ENCODE assay signal across 1 cellular context in the genomic region with DNA sequence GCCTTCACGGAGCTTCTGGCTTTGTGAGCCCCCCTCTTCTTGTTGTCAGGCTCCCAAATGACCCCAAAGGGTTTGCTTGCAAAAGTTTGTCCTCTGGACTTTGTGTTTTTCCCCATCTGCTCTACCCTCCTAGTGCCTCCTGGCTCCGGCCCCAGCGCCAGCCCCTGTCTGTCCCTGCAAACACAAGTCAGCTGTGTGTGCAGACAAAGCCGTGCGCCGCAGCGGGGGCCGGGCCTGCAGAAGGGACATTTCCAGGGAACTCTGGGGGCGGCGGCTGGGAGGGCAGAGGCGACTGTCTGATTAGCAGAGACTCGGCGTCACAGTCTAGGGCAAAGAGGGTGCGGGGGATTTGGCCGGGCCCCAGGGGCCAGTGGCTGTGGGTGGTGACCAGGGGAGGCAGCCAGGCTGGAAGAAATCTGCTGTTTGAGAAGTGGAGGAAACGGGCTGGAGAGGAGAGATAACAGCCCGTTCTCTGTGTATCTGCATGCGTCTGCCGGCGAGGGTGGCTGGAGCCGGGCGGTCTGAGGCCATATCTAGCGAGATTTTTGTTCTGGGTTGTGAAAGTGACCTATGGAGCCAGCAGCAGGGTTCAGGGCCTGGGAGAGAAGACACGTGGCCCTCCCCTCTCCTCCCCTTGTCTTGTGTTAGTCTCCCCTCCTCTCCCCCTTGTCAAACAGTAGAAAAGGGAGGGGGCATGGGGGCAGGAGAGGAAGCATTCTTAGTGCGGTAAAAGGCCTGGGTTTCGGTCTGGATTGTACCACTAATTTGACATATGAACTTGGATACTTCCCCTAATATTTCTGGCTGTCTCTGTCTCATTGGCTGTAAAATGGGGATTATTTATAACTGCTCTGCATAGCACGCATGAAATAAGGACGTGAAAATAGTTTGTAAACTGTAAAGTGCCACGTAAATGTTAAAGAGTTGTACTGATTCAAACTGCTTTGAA.
TF ChIP-seq lines count a peak whose summit lies in the region.

No MANE protein-coding gene starts in this region.

TF ChIP-seq in K562, 482 proteins besides CTCF, POLR2A, EP300 and RAD21 (continued from another document and continues in another):
- TF ChIP-seq, protein P1, sequence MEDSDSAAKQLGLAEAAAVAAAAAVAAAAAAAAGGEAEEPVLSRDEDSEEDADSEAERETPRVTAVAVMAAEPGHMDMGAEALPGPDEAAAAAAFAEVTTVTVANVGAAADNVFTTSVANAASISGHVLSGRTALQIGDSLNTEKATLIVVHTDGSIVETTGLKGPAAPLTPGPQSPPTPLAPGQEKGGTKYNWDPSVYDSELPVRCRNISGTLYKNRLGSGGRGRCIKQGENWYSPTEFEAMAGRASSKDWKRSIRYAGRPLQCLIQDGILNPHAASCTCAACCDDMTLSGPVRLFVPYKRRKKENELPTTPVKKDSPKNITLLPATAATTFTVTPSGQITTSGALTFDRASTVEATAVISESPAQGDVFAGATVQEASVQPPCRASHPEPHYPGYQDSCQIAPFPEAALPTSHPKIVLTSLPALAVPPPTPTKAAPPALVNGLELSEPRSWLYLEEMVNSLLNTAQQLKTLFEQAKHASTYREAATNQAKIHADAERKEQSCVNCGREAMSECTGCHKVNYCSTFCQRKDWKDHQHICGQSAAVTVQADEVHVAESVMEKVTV (CRISPR knock-in tag; IDR thresholded peaks at IDR 0.05) = 0 out of 2 replicates have a peak, but pooled peaks have one; percentile 14
- TF ChIP-seq ZNF717 (CRISPR knock-in tag; IDR thresholded peaks at IDR 0.05) = no peak
- TF ChIP-seq SIN3B (IDR thresholded peaks at IDR 0.05; ENCODE audit: low read depth) = no peak
- TF ChIP-seq RFX7 (CRISPR knock-in tag; IDR thresholded peaks at IDR 0.05) = no peak
- TF ChIP-seq, protein P2, sequence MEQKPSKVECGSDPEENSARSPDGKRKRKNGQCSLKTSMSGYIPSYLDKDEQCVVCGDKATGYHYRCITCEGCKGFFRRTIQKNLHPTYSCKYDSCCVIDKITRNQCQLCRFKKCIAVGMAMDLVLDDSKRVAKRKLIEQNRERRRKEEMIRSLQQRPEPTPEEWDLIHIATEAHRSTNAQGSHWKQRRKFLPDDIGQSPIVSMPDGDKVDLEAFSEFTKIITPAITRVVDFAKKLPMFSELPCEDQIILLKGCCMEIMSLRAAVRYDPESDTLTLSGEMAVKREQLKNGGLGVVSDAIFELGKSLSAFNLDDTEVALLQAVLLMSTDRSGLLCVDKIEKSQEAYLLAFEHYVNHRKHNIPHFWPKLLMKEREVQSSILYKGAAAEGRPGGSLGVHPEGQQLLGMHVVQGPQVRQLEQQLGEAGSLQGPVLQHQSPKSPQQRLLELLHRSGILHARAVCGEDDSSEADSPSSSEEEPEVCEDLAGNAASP (IDR thresholded peaks at IDR 0.05) = no peak
- TF ChIP-seq CEBPB (tag; IDR thresholded peaks at IDR 0.05) = peak; percentile 82
- no peak for TF ChIP-seq KLF1 (tag; IDR thresholded peaks at IDR 0.05)
- TF ChIP-seq TEAD2 (tag; IDR thresholded peaks at IDR 0.05) = no peak
- no peak for TF ChIP-seq SRSF9 (IDR thresholded peaks at IDR 0.05; ENCODE audit: borderline replicate concordance, low read depth, low read length)
- TF ChIP-seq, protein P3, sequence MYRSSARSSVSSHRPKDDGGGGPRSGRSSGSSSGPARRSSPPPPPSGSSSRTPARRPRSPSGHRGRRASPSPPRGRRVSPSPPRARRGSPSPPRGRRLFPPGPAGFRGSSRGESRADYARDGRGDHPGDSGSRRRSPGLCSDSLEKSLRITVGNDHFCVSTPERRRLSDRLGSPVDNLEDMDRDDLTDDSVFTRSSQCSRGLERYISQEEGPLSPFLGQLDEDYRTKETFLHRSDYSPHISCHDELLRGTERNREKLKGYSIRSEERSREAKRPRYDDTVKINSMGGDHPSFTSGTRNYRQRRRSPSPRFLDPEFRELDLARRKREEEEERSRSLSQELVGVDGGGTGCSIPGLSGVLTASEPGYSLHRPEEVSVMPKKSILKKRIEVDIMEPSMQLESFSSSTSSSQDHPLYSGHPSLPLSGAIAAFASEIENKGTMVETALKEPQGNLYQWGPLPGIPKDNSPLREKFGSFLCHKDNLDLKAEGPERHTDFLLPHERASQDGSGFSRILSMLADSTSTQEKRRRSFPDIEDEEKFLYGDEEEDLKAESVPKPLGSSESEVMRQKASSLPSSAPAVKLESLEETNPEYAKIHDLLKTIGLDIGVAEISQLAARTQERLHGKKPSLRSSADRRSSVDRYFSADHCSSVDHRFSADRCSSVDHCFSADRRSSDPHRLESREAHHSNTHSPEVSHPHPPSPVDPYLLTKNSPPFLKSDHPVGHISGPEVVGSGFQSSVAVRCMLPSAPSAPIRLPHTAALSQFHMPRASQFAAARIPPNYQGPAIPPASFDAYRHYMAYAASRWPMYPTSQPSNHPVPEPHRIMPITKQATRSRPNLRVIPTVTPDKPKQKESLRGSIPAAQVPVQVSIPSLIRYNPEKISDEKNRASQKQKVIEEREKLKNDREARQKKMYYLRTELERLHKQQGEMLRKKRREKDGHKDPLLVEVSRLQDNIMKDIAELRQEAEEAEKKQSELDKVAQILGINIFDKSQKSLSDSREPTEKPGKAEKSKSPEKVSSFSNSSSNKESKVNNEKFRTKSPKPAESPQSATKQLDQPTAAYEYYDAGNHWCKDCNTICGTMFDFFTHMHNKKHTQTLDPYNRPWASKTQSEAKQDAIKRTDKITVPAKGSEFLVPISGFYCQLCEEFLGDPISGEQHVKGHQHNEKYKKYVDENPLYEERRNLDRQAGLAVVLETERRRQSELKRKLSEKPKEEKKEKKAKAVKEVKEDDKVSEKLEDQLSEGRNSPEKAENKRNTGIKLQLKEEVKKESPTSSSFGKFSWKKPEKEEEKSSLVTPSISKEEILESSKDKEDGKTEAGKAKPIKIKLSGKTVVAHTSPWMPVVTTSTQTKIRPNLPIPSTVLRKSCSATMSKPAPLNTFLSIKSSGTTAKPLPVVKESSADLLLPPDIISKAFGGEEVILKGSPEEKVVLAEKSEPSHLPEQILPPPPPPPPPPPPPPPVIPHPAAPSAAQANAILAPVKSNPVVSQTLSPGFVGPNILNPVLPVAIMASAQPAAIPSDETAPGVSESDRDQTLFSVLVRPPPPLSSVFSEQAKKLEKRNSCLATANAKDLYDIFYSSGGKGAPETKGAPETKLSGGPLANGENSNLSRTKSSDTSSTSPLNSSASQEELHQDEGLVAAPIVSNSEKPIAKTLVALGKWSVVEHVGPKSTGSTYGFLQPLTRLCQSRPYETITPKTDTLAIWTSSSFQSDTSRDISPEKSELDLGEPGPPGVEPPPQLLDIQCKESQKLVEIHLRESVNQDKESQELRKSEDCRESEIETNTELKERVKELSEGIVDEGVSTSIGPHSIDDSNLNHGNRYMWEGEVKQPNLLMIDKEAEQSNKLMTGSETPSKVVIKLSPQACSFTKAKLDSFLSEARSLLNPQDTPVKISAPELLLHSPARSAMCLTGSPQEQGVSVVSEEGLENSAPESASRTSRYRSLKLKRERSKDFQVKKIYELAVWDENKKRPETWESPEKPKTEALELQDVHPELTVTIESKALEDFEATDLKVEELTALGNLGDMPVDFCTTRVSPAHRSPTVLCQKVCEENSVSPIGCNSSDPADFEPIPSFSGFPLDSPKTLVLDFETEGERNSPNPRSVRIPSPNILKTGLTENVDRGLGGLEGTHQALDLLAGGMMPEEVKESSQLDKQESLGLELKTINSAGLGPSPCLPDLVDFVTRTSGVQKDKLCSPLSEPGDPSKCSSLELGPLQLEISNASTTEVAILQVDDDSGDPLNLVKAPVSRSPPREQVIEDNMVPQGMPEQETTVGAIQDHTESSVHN (IDR thresholded peaks at IDR 0.05; ENCODE audit: borderline replicate concordance in 1 of 2, low read depth in 1 of 2) = no peak; a peak in 1 of 4 replicates
- TF ChIP-seq TFAM (CRISPR knock-in tag; conservative IDR thresholded peaks at IDR 0.05) = no peak
- no peak for TF ChIP-seq SAFB2 (IDR thresholded peaks at IDR 0.05; ENCODE audit: borderline replicate concordance, low read depth, low read length, severe bottlenecking)
- TF ChIP-seq ZNF41 (CRISPR knock-in tag; conservative IDR thresholded peaks at IDR 0.05) = no peak
- peak; percentile 28 for TF ChIP-seq TAF1 (IDR thresholded peaks at IDR 0.05; ENCODE audit: control insufficient read depth, extremely low read depth, insufficient read depth, low read length, severe bottlenecking)
- TF ChIP-seq ETV6 (IDR thresholded peaks at IDR 0.05; ENCODE audit: borderline replicate concordance in 1 of 2, low read depth in 2 of 2, low read length in 1 of 2) = peak in 1 of 2 experiments; percentile 79; a peak in 1 of 4 replicates
- TF ChIP-seq ETV6 (CRISPR knock-in tag; IDR thresholded peaks at IDR 0.05; ENCODE audit: borderline replicate concordance) = no peak
- no peak for TF ChIP-seq FOXJ3 (CRISPR knock-in tag; IDR thresholded peaks at IDR 0.05)
- TF ChIP-seq GABPB1 (CRISPR knock-in tag; IDR thresholded peaks at IDR 0.05) = no peak
- 0 out of 2 replicates have a peak, but pooled peaks have one; percentile 46 for TF ChIP-seq ZEB2 (IDR thresholded peaks at IDR 0.05)
- TF ChIP-seq, protein P4, sequence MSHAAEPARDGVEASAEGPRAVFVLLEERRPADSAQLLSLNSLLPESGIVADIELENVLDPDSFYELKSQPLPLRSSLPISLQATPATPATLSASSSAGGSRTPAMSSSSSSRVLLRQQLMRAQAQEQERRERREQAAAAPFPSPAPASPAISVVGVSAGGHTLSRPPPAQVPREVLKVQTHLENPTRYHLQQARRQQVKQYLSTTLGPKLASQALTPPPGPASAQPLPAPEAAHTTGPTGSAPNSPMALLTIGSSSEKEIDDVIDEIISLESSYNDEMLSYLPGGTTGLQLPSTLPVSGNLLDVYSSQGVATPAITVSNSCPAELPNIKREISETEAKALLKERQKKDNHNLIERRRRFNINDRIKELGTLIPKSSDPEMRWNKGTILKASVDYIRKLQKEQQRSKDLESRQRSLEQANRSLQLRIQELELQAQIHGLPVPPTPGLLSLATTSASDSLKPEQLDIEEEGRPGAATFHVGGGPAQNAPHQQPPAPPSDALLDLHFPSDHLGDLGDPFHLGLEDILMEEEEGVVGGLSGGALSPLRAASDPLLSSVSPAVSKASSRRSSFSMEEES (CRISPR knock-in tag; IDR thresholded peaks at IDR 0.05) = no peak
- TF ChIP-seq, protein P5, sequence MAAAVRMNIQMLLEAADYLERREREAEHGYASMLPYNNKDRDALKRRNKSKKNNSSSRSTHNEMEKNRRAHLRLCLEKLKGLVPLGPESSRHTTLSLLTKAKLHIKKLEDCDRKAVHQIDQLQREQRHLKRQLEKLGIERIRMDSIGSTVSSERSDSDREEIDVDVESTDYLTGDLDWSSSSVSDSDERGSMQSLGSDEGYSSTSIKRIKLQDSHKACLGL (CRISPR knock-in tag; IDR thresholded peaks at IDR 0.05; ENCODE audit: borderline replicate concordance, poor library complexity, severe bottlenecking) = no peak
- TF ChIP-seq EWSR1 (IDR thresholded peaks at IDR 0.05; ENCODE audit: borderline replicate concordance, low read depth, partially characterized antibody) = no peak
- TF ChIP-seq ZNF134 (CRISPR knock-in tag; conservative IDR thresholded peaks at IDR 0.05) = 0 out of 2 replicates have a peak, but pooled peaks have one; percentile 25
- TF ChIP-seq TCF7 (IDR thresholded peaks at IDR 0.05; ENCODE audit: borderline replicate concordance) = no peak
- no peak for TF ChIP-seq IRF2 (CRISPR knock-in tag; IDR thresholded peaks at IDR 0.05)
- TF ChIP-seq CBX8 (IDR thresholded peaks at IDR 0.05; ENCODE audit: borderline replicate concordance, extremely low read depth, low read depth, low read length, poor library complexity, severe bottlenecking) = no peak
- TF ChIP-seq SREBF1 (IDR thresholded peaks at IDR 0.05; ENCODE audit: borderline replicate concordance, low read depth, low read length) = no peak
- TF ChIP-seq, protein P6, sequence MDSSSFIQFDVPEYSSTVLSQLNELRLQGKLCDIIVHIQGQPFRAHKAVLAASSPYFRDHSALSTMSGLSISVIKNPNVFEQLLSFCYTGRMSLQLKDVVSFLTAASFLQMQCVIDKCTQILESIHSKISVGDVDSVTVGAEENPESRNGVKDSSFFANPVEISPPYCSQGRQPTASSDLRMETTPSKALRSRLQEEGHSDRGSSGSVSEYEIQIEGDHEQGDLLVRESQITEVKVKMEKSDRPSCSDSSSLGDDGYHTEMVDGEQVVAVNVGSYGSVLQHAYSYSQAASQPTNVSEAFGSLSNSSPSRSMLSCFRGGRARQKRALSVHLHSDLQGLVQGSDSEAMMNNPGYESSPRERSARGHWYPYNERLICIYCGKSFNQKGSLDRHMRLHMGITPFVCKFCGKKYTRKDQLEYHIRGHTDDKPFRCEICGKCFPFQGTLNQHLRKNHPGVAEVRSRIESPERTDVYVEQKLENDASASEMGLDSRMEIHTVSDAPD (CRISPR knock-in tag; IDR thresholded peaks at IDR 0.05) = no peak
- TF ChIP-seq, protein P7, sequence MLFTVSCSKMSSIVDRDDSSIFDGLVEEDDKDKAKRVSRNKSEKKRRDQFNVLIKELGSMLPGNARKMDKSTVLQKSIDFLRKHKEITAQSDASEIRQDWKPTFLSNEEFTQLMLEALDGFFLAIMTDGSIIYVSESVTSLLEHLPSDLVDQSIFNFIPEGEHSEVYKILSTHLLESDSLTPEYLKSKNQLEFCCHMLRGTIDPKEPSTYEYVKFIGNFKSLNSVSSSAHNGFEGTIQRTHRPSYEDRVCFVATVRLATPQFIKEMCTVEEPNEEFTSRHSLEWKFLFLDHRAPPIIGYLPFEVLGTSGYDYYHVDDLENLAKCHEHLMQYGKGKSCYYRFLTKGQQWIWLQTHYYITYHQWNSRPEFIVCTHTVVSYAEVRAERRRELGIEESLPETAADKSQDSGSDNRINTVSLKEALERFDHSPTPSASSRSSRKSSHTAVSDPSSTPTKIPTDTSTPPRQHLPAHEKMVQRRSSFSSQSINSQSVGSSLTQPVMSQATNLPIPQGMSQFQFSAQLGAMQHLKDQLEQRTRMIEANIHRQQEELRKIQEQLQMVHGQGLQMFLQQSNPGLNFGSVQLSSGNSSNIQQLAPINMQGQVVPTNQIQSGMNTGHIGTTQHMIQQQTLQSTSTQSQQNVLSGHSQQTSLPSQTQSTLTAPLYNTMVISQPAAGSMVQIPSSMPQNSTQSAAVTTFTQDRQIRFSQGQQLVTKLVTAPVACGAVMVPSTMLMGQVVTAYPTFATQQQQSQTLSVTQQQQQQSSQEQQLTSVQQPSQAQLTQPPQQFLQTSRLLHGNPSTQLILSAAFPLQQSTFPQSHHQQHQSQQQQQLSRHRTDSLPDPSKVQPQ (CRISPR knock-in tag; IDR thresholded peaks at IDR 0.05; ENCODE audit: borderline replicate concordance) = no peak; the same call in 1 of the 2 replicates
- TF ChIP-seq BACH1 (tag; IDR thresholded peaks at IDR 0.05) = 0 out of 2 replicates have a peak, but pooled peaks have one; percentile 35
- TF ChIP-seq SPI1 (IDR thresholded peaks at IDR 0.05; ENCODE audit: borderline replicate concordance, low read depth, low read length) = no peak
- TF ChIP-seq POLR2AphosphoS2 (IDR thresholded peaks at IDR 0.05; ENCODE audit: low read length) = no peak
- TF ChIP-seq FOXJ2 (tag; IDR thresholded peaks at IDR 0.05) = peak; percentile 75
- TF ChIP-seq STAG1 (CRISPR knock-in tag; IDR thresholded peaks at IDR 0.05; ENCODE audit: borderline replicate concordance) = no peak
- no peak for TF ChIP-seq HDAC6 (IDR thresholded peaks at IDR 0.05; ENCODE audit: low read depth, low read length)
- TF ChIP-seq CSDE1 (IDR thresholded peaks at IDR 0.05) = no peak
- TF ChIP-seq MBD2 (IDR thresholded peaks at IDR 0.05; ENCODE audit: borderline replicate concordance, low read depth) = no peak
- TF ChIP-seq, protein P8, sequence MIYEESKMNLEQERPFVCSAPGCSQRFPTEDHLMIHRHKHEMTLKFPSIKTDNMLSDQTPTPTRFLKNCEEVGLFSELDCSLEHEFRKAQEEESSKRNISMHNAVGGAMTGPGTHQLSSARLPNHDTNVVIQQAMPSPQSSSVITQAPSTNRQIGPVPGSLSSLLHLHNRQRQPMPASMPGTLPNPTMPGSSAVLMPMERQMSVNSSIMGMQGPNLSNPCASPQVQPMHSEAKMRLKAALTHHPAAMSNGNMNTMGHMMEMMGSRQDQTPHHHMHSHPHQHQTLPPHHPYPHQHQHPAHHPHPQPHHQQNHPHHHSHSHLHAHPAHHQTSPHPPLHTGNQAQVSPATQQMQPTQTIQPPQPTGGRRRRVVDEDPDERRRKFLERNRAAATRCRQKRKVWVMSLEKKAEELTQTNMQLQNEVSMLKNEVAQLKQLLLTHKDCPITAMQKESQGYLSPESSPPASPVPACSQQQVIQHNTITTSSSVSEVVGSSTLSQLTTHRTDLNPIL (CRISPR knock-in tag; IDR thresholded peaks at IDR 0.05) = no peak
